Comparison of ENCODE assay signal across 8 cellular contexts in genomic region chr1:67687649-67688048, GRCh38. TPM values are rescaled to one million over a fixed set of nuclear protein-coding genes. Genes with fewer than 3 reads are reported as not detected.
DNase-seq lines count a peak whose midpoint lies in the region; ATAC-seq and TF ChIP-seq lines count a peak whose summit lies in the region.

No MANE protein-coding gene starts in this region.

- H3K36me3 ChIP-seq in heart left ventricle (peaks cover 0 to 43% (median 28%) of the 10 kb centered on the region in 9 donors), uterus (no peaks in the 10 kb centered on the region)

- DNase-seq in heart left ventricle (no peak), cardiac septum (ENCODE audit: low spot score) (no peak), T-helper 17 cell (no peak), fibroblast of the aortic adventitia (ENCODE audit: low read depth) (peak; percentile 95), uterus (no peak), cortex of kidney (lab: John Stamatoyannopoulos, UW) (no peak), medulla oblongata (ENCODE audit: extremely low spot score) (no peak)
- DNase-seq in activated CD8-positive, alpha-beta memory T cell treated with anti-CD3 and anti-CD28 coated beads for 24 hours = no peak

- 52 to 64% (median 58%) methylated on average over 4 of the region's 4 CpGs for WGBS in heart left ventricle, 4 donors

- H3K27ac ChIP-seq in heart left ventricle = peak overlapping the region; percentile 94 to 99 (median 98)
- peak overlapping the region; percentile 83 to 92 for H3K27ac ChIP-seq in uterus

- no peak for TF ChIP-seq CTCF in heart left ventricle (IDR thresholded peaks at IDR 0.05)
- TF ChIP-seq CTCF in fibroblast of the aortic adventitia (IDR thresholded peaks at IDR 0.05; ENCODE audit: insufficient read depth, low read length) = no peak
- no peak for TF ChIP-seq CTCF in uterus (IDR thresholded peaks at IDR 0.05)

- H3K27me3 ChIP-seq in heart left ventricle = no peaks in the 10 kb centered on the region
- no peaks in the 10 kb centered on the region for H3K27me3 ChIP-seq in uterus

- H3K4me3 Mint-ChIP-seq in T-helper 17 cell = peak overlapping the region; percentile 60

- no peak for ATAC-seq in heart left ventricle
- ATAC-seq in T-helper 17 cell = no peak

- no peaks in the 10 kb centered on the region for H3K27me3 Mint-ChIP-seq in T-helper 17 cell

- H3K4me3 ChIP-seq in heart left ventricle (peak overlapping the region in 9 of 12 donors; percentile 64 to 97 (median 88)), fibroblast of the aortic adventitia (ENCODE audit: low read depth, low read length) (peak overlapping the region; percentile 91), uterus (no peak overlapping the region)

- H3K36me3 Mint-ChIP-seq in T-helper 17 cell (ENCODE audit: low read depth) = peaks cover 9% of the 10 kb centered on the region

- H3K27ac Mint-ChIP-seq in T-helper 17 cell = no peak overlapping the region

- intact Hi-C loops in heart left ventricle (cut with DNase I) (loop anchor here (2.0 to 10.0 kb wide), 18 partner anchors 35 to 255 kb away; partner anchors contain the start of genes GNG12 (in 4 of the 10) and SERBP1 (in 1 of the 10)), cardiac septum (cut with DNase I) (loop anchor here (2.0 to 10.0 kb wide), 3 partner anchors 61 to 153 kb away; partner anchors contain the start of gene GNG12), uterus (cut with DNase I; ENCODE audit: low total_unique reads) (loop anchor here (10.0 kb wide), 1 partner anchor 123 kb away; no protein-coding TSS in a partner anchor)

- H3K9me3 ChIP-seq in heart left ventricle = no peaks in the 10 kb centered on the region
- H3K9me3 ChIP-seq in T-helper 17 cell (ENCODE audit: control insufficient read depth, low read length, poor library complexity, severe bottlenecking) = no peaks in the 10 kb centered on the region
- no peaks in the 10 kb centered on the region for H3K9me3 ChIP-seq in uterus

- TF ChIP-seq POLR2A in heart left ventricle (IDR thresholded peaks at IDR 0.05) (no peak), uterus (IDR thresholded peaks at IDR 0.05) (no peak)

- H3K4me1 Mint-ChIP-seq in T-helper 17 cell = peaks cover 28% of the 10 kb centered on the region

- H3K4me1 ChIP-seq in heart left ventricle (peaks cover 6 to 51% (median 30%) of the 10 kb centered on the region in 12 donors), uterus (peaks cover 0 to 6% of the 10 kb centered on the region in 2 donors)

RNA-seq across cellular contexts. Expression of gene GADD45A, which starts 2.6 kb away (rescaled TPM):
- total RNA-seq in heart left ventricle (100 to 1,000 TPM in 1 of 9 donors, 10 to 100 TPM in 8; 26.5 to 119 (median 45.8) TPM), cardiac septum (94.9 TPM), T-helper 17 cell (10 to 100 TPM; 25.4 to 65.6 TPM), fibroblast of the aortic adventitia (ENCODE audit: low replicate concordance) (40.9 and 145 TPM in 2 replicates), uterus (10 to 100 TPM; 11.1 to 35.6 (median 20.3) TPM)
- 10 to 100 TPM; 35.7 to 57.3 TPM for polyA plus RNA-seq in heart left ventricle

Comparison
In these comparisons a context has a peak if more than half of its experiments do, and no peak if none do; other contexts are left out.
1. H3K4me3 ChIP-seq: peak in heart left ventricle (9 of 12) and fibroblast of the aortic adventitia (single experiment); none in uterus (0 of 2).